3 cellular contexts compared by ENCODE assay signal in the genomic region with DNA sequence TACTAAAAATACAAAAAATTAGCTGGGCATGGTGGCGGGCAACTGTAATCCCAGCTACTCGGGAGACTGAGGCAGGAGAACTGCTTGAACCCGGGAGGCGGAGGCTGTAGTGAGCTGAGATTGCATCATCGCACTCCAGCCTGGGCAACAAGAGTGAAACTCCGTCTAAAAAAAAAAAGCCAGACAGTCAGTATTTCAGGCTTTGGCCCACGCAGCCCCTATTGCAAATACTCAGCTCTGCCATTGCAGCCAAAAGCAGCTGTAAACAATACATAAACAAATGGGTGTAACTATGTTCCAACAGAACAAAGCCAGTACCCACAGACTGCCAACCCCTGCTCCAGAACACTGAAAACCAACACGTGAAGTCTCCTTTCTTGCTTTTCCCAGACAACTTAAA. TPM values are rescaled to one million over a fixed set of nuclear protein-coding genes. Genes with fewer than 3 reads are reported as not detected.
"Had no signal": no experiment of that assay in that cellular context is flagged by ENCODE, and none has a peak within 500 bp of the region (broad histone marks: within the 10 kb centered on the region; RNA-seq: fewer than 3 reads in every experiment).

No MANE protein-coding gene starts in this region.

RNA-seq across cellular contexts. Expression of gene ITPRIPL1, which starts 30.8 kb away (rescaled TPM):
- total RNA-seq: HT-29, MCF 10A, PC-3 had no signal
